ENCODE assay signal across 15 cellular contexts in genomic region chr10:15244635-15245197, GRCh38.
"Had no signal": no experiment of that assay in that cellular context is flagged by ENCODE, and none has a peak within 500 bp of the region (broad histone marks: within the 10 kb centered on the region; RNA-seq: fewer than 3 reads in every experiment).

No MANE protein-coding gene starts in this region.

- H3K9me3 Mint-ChIP-seq: endodermal cell, T-cell had no signal

- H3K27me3 ChIP-seq: ascending aorta, dorsolateral prefrontal cortex, transverse colon, vagina had no signal

- ATAC-seq: right cardiac atrium had no signal

- FAIRE-seq: islet of Langerhans had no signal

- H3K27ac ChIP-seq: ascending aorta, dorsolateral prefrontal cortex, prostate gland, skin epidermis, transverse colon, vagina, WERI-Rb-1 had no signal

- H3K9me3 ChIP-seq: ascending aorta, prostate gland, transverse colon, vagina had no signal

- H3K4me1 Mint-ChIP-seq: endodermal cell had no signal

- H3K4me1 ChIP-seq: ascending aorta, prostate gland, transverse colon, vagina had no signal

- H3K4me3 Mint-ChIP-seq: endodermal cell, T-cell had no signal

- DNase-seq: activated gamma-delta T cell; dorsolateral prefrontal cortex; midbrain; right cardiac atrium; stimulated activated CD4-positive, alpha-beta T cell treated with anti-CD3 and anti-CD28 coated beads, Interleukin-4, amount 100 ng/mL, for 1 hour; T-helper 9 cell; transverse colon; WERI-Rb-1 had no signal

- H3K36me3 ChIP-seq: prostate gland, transverse colon, vagina, WERI-Rb-1 had no signal

- H3K27me3 Mint-ChIP-seq: T-cell had no signal

- H3K4me3 ChIP-seq: ascending aorta, dorsolateral prefrontal cortex, prostate gland, skin epidermis, transverse colon, vagina had no signal

- H3K27ac Mint-ChIP-seq: endodermal cell, T-cell had no signal
